ENCODE assay signal across 8 cellular contexts in the genomic region with DNA sequence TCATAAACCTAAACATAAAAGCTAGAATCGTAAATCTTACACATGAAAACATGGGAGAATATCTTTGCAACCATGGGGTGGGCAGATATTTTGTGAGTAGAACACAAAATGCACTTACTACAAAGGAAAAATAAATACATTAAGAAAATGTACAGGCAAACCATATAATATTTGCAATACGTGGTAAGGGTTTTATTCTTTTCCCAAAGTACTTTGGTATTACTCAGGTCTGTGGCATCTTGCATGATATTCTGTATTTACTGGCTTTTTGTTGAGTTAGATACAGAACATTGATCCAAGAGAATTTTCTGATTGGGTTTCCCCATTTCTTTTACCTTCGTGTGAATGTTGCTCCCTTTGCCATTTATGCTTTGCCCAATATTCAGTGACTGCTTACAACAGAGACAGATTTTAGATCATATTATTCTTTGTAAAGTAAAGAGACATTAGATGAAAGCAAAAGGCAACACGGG. TPM values are rescaled to one million over a fixed set of nuclear protein-coding genes. Genes with fewer than 3 reads are reported as not detected.
DNase-seq lines count a peak whose midpoint lies in the region; ATAC-seq and TF ChIP-seq lines count a peak whose summit lies in the region.
"Had no signal": no experiment of that assay in that cellular context is flagged by ENCODE, and none has a peak within 500 bp of the region (broad histone marks: within the 10 kb centered on the region; RNA-seq: fewer than 3 reads in every experiment).

No MANE protein-coding gene starts in this region.

- H3K4me3 Mint-ChIP-seq in HFFc6: peak overlapping the region; percentile 96
- H3K4me3 Mint-ChIP-seq in activated CD8-positive, alpha-beta T cell treated with anti-CD3 and anti-CD28 coated beads for 36 hours: peak overlapping the region; percentile 80
- H3K4me3 Mint-ChIP-seq in stimulated activated naive CD8-positive, alpha-beta T cell treated with anti-CD3 and anti-CD28 coated beads, Interleukin-15, amount 100 ng/mL, for 72 hours: peak overlapping the region; percentile 87 to 92

- H3K36me3 Mint-ChIP-seq in HFFc6 (ENCODE audit: low read depth): no peaks in the 10 kb centered on the region
- no peaks in the 10 kb centered on the region for H3K36me3 Mint-ChIP-seq in activated CD8-positive, alpha-beta T cell treated with anti-CD3 and anti-CD28 coated beads for 36 hours (ENCODE audit: low read depth)

- WGBS in hepatocyte (ENCODE audit: low lambda C conversion rate, missing lambda C conversion rate): 43% methylated on average over 4 of the region's 4 CpGs

- no peak for ATAC-seq in activated CD8-positive, alpha-beta T cell treated with anti-CD3 and anti-CD28 coated beads for 36 hours
- no peak for ATAC-seq in stimulated activated naive CD8-positive, alpha-beta T cell treated with anti-CD3 and anti-CD28 coated beads, Interleukin-15, amount 100 ng/mL, for 72 hours

- H2AFZ ChIP-seq in hepatocyte: peak overlapping the region; percentile 22

- peak overlapping the region; percentile 76 for H3K27ac ChIP-seq in hepatocyte

- peak overlapping the region; percentile 100 for H3K27ac Mint-ChIP-seq in HFFc6
- peak overlapping the region; percentile 99 for H3K27ac Mint-ChIP-seq in activated CD8-positive, alpha-beta T cell treated with anti-CD3 and anti-CD28 coated beads for 36 hours
- H3K27ac Mint-ChIP-seq in stimulated activated naive CD8-positive, alpha-beta T cell treated with anti-CD3 and anti-CD28 coated beads, Interleukin-15, amount 100 ng/mL, for 72 hours: peak overlapping the region; percentile 93 to 95

- H3K4me1 Mint-ChIP-seq in HFFc6 (ENCODE audit: low read depth): peaks cover 60% of the 10 kb centered on the region
- H3K4me1 Mint-ChIP-seq in activated CD8-positive, alpha-beta T cell treated with anti-CD3 and anti-CD28 coated beads for 36 hours (ENCODE audit: low read depth): peaks cover 55% of the 10 kb centered on the region
- H3K4me1 Mint-ChIP-seq in stimulated activated naive CD8-positive, alpha-beta T cell treated with anti-CD3 and anti-CD28 coated beads, Interleukin-15, amount 100 ng/mL, for 72 hours: peaks cover 62% of the 10 kb centered on the region

- H3K79me2 ChIP-seq in hepatocyte: no peaks in the 10 kb centered on the region

- peaks cover 3% of the 10 kb centered on the region for H3K4me1 ChIP-seq in hepatocyte (ENCODE audit: insufficient read depth)

- DNase-seq in HFFc6 (peak; percentile 11), hepatocyte (ENCODE audit: low spot score) (no peak), KBM-7 (no peak), hepatic stellate cell (ENCODE audit: low spot score) (no peak)
- no peak for DNase-seq in activated CD8-positive, alpha-beta T cell treated with anti-CD3 and anti-CD28 coated beads for 36 hours
- DNase-seq in stimulated activated naive CD8-positive, alpha-beta T cell treated with anti-CD3 and anti-CD28 coated beads, Interleukin-15, amount 100 ng/mL, for 72 hours: no peak
- no peak for DNase-seq in activated effector memory CD4-positive, alpha-beta T cell treated with anti-CD3 and anti-CD28 coated beads, Interleukin-2, amount 50 U/mL, for 16 hours
- DNase-seq: NCI-H446 had no signal

- H4K20me1 ChIP-seq in hepatocyte (ENCODE audit: insufficient read depth, poor library complexity, severe bottlenecking): no peaks in the 10 kb centered on the region

- H3K27me3 ChIP-seq in hepatocyte: no peaks in the 10 kb centered on the region

- TF ChIP-seq CTCF in HFFc6 (IDR thresholded peaks at IDR 0.05) (no peak), hepatocyte (IDR thresholded peaks at IDR 0.05; ENCODE audit: poor library complexity) (no peak)
- no peak for TF ChIP-seq CTCF in activated CD8-positive, alpha-beta T cell treated with anti-CD3 and anti-CD28 coated beads for 36 hours (IDR thresholded peaks at IDR 0.05)

- no peaks in the 10 kb centered on the region for H3K9me3 ChIP-seq in hepatocyte (ENCODE audit: low read depth)

- in situ Hi-C loops in KBM-7 (cut with MboI; ENCODE audit: low pct_unique_long_range_greater_than_20kb, low sequenced_read_pairs): no loop called here

- H3K27me3 Mint-ChIP-seq in HFFc6 (ENCODE audit: insufficient read depth): peaks cover 2% of the 10 kb centered on the region; the same call in 1 of the 2 replicates
- H3K27me3 Mint-ChIP-seq in activated CD8-positive, alpha-beta T cell treated with anti-CD3 and anti-CD28 coated beads for 36 hours: no peaks in the 10 kb centered on the region
- no peaks in the 10 kb centered on the region for H3K27me3 Mint-ChIP-seq in stimulated activated naive CD8-positive, alpha-beta T cell treated with anti-CD3 and anti-CD28 coated beads, Interleukin-15, amount 100 ng/mL, for 72 hours

- POLR2A ChIA-PET in activated CD8-positive, alpha-beta T cell treated with anti-CD3 and anti-CD28 coated beads for 36 hours (lab: Charles Lee): interaction anchor here (0.9 to 4.4 kb wide), 9 partner anchors 10 to 117 kb away, joined by 3 to 35 read pairs (median 4); a partner anchor contains a TSS

- H3K9me3 Mint-ChIP-seq in HFFc6: no peaks in the 10 kb centered on the region
- H3K9me3 Mint-ChIP-seq in activated CD8-positive, alpha-beta T cell treated with anti-CD3 and anti-CD28 coated beads for 36 hours: no peaks in the 10 kb centered on the region
- no peaks in the 10 kb centered on the region for H3K9me3 Mint-ChIP-seq in stimulated activated naive CD8-positive, alpha-beta T cell treated with anti-CD3 and anti-CD28 coated beads, Interleukin-15, amount 100 ng/mL, for 72 hours

- no peaks in the 10 kb centered on the region for H3K9me2 ChIP-seq in hepatocyte (replicated peaks; ENCODE audit: insufficient read depth)

- H3K36me3 ChIP-seq in hepatocyte (replicated peaks; ENCODE audit: insufficient read depth, low read depth): no peaks in the 10 kb centered on the region

- H3K4me3 ChIP-seq in hepatocyte: no peak overlapping the region

- CTCF ChIA-PET in activated CD8-positive, alpha-beta T cell treated with anti-CD3 and anti-CD28 coated beads for 36 hours (lab: Charles Lee): interaction anchor here (1.7 kb wide), 1 partner anchor 32 kb away, joined by 5 read pairs; no protein-coding TSS in a partner anchor

- peak overlapping the region; percentile 60 for H3K4me2 ChIP-seq in hepatocyte

- intact Hi-C loops in activated CD8-positive, alpha-beta T cell treated with anti-CD3 and anti-CD28 coated beads for 36 hours (cut with micrococcal nuclease): no loop called here

RNA-seq across cellular contexts. Expression of a gene that starts 33.0 kb away (rescaled TPM):
- 100 to 1,000 TPM in 3 of 6 experiments, 10 to 100 TPM in 3; 86.5 to 104 (median 97.4) TPM for total RNA-seq in HFFc6 (2021; fragmentation: NEBNext Ultra II Directional; extraction: Animal tissue kit (Norgen Biotek cat#: 25700))
- total RNA-seq in activated CD8-positive, alpha-beta T cell treated with anti-CD3 and anti-CD28 coated beads for 36 hours: 10 to 100 TPM; 69.6 to 75.9 TPM
- 41.0 and 50.1 TPM in 2 replicates for total RNA-seq in hepatocyte
- 55.8 and 56.1 TPM in 2 replicates for polyA plus RNA-seq in hepatocyte
